In the genomic region with DNA sequence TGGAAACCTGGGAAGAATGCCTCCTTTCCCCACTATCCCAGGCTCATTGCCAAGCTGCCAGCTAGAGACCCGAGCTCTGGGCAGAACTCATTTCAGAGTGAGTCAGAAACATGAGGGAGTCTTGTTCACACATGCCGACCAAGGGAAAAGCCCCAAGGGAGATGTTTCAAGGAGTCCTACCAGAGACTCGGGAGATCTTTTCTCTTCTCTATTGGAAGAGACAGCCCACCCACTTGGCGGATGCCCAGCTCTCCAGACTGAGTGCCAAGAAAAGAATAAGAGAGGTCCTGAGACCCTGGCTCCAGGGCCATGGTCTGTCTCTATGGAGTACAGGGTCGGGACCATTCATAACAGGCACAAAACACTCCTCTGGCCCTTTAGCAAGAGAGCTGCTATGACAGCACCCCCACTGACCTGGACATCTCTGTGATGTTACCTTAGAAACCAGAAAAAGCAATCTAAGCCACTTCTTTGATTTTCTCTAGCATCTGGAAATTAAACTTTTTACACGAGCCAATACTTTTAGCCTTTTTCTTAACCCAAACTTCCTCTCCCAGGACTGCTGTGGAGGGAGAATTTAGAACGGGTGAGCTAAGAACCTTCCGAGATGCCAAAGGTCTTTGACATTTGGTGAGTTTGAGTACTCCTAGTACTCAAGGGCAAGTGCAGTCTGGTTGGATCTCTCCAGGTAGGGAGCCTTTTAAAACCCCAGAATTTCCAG, we compare ENCODE assay signal across 10 cellular contexts. TPM values are rescaled to one million over a fixed set of nuclear protein-coding genes. Genes with fewer than 3 reads are reported as not detected.
A peak's percentile ranks its signal among the peaks of the same experiment; 100 is the strongest.
DNase-seq lines count a peak whose midpoint lies in the region; ATAC-seq and TF ChIP-seq lines count a peak whose summit lies in the region.
"Had no signal": no experiment of that assay in that cellular context is flagged by ENCODE, and none has a peak within 500 bp of the region (broad histone marks: within the 10 kb centered on the region; RNA-seq: fewer than 3 reads in every experiment).

No MANE protein-coding gene starts in this region.

- TF ChIP-seq CTCF in RWPE1 (conservative IDR thresholded peaks at IDR 0.05; ENCODE audit: low read depth) (no peak), foreskin fibroblast (IDR thresholded peaks at IDR 0.05; ENCODE audit: low read depth, low read length) (no peak)
- no peak for TF ChIP-seq CTCF in CD4-positive, alpha-beta T cell (IDR thresholded peaks at IDR 0.05)

- CTCF ChIA-PET in RWPE1 (lab: Yijun Ruan, JAX), result interaction anchor here (0.6 to 0.7 kb wide), 3 partner anchors 19 to 343 kb away, joined by 3 to 5 read pairs (median 4); no protein-coding TSS in a partner anchor
- CTCF ChIA-PET in CD4-positive, alpha-beta T cell (lab: Charles Lee), result no interaction called here

- no peak overlapping the region for H3K4me3 ChIP-seq in foreskin fibroblast (ENCODE audit: low read depth in 1 of 2, low read length in 2 of 2)
- H3K4me3 ChIP-seq in skeletal muscle cell (ENCODE audit: low read depth, low read length), result no peak overlapping the region

- no peak overlapping the region for H3K27ac Mint-ChIP-seq in CD4-positive, alpha-beta T cell
- H3K27ac Mint-ChIP-seq: activated naive CD4-positive, alpha-beta T cell treated with anti-CD3 and anti-CD28 coated beads, Interleukin-2, amount 10 ng/mL, durations not matched to agents 7 days and 5 days; IgD-negative memory B cell had no signal

- H3K9me3 ChIP-seq in CD4-positive, alpha-beta T cell (ENCODE audit: control insufficient read depth, low read length), result no peaks in the 10 kb centered on the region

- DNase-seq in EH (ENCODE audit: low read depth), result peak; percentile 95
- peak; percentile 98 for DNase-seq in RWPE1 (ENCODE audit: low spot score)
- peak; percentile 54 to 85 for DNase-seq in foreskin fibroblast
- DNase-seq in skeletal muscle cell (ENCODE audit: low read depth), result peak; percentile 92
- DNase-seq in NCI-H187 (lab: John Stamatoyannopoulos, UW), result no peak
- no peak for DNase-seq in CD4-positive, alpha-beta T cell
- DNase-seq: activated naive CD4-positive, alpha-beta T cell treated with anti-CD3 and anti-CD28 coated beads, Interleukin-2, amount 10 ng/mL, durations not matched to agents 7 days and 5 days had no signal

- no peak for ATAC-seq in activated CD4-positive, CD25-positive, alpha-beta regulatory T cell treated with anti-CD3 and anti-CD28 coated beads, Interleukin-2, amount 50 U/mL, for 24 hours
- no peak for ATAC-seq in HG02852 (IDR thresholded peaks at IDR 0.05; ENCODE audit: unreplicated experiment)
- ATAC-seq in CD4-positive, alpha-beta T cell (ENCODE audit: poor library complexity), result no peak

- H3K27ac ChIP-seq in RWPE1, result peak overlapping the region; percentile 85
- H3K27ac ChIP-seq in CD4-positive, alpha-beta T cell (ENCODE audit: low read depth, low read length), result no peak overlapping the region

- intact Hi-C loops in CD4-positive, alpha-beta T cell (cut with DNase I, micrococcal nuclease), result no loop called here

- POLR2A ChIA-PET in RWPE1 (lab: Yijun Ruan, JAX; ENCODE audit: low non-redundant PET), result no interaction called here
- POLR2A ChIA-PET in CD4-positive, alpha-beta T cell (lab: Charles Lee), result no interaction called here

- no peaks in the 10 kb centered on the region for H3K36me3 Mint-ChIP-seq in CD4-positive, alpha-beta T cell (ENCODE audit: low read depth)
- H3K36me3 Mint-ChIP-seq: activated naive CD4-positive, alpha-beta T cell treated with anti-CD3 and anti-CD28 coated beads, Interleukin-2, amount 10 ng/mL, durations not matched to agents 7 days and 5 days; IgD-negative memory B cell had no signal

- no peaks in the 10 kb centered on the region for H3K27me3 ChIP-seq in CD4-positive, alpha-beta T cell (ENCODE audit: control insufficient read depth, insufficient read depth, low read length)

- H3K4me1 Mint-ChIP-seq in CD4-positive, alpha-beta T cell (ENCODE audit: low read depth), result no peaks in the 10 kb centered on the region
- H3K4me1 Mint-ChIP-seq: activated naive CD4-positive, alpha-beta T cell treated with anti-CD3 and anti-CD28 coated beads, Interleukin-2, amount 10 ng/mL, durations not matched to agents 7 days and 5 days; IgD-negative memory B cell had no signal

- no peaks in the 10 kb centered on the region for H3K27me3 Mint-ChIP-seq in CD4-positive, alpha-beta T cell

- H3K9me3 Mint-ChIP-seq in CD4-positive, alpha-beta T cell, result no peaks in the 10 kb centered on the region
- H3K9me3 Mint-ChIP-seq: activated naive CD4-positive, alpha-beta T cell treated with anti-CD3 and anti-CD28 coated beads, Interleukin-2, amount 10 ng/mL, durations not matched to agents 7 days and 5 days had no signal

- H3K4me3 Mint-ChIP-seq in CD4-positive, alpha-beta T cell, result no peak overlapping the region
- H3K4me3 Mint-ChIP-seq: activated naive CD4-positive, alpha-beta T cell treated with anti-CD3 and anti-CD28 coated beads, Interleukin-2, amount 10 ng/mL, durations not matched to agents 7 days and 5 days; IgD-negative memory B cell had no signal

RNA-seq across cellular contexts. Expression of a gene that starts 18.5 kb away (rescaled TPM):
- not detected for total RNA-seq in CD4-positive, alpha-beta T cell

Comparison
In these comparisons a context has a peak if more than half of its experiments do, and no peak if none do; other contexts are left out.
1. DNase-seq: peak in EH (single experiment), RWPE1 (single experiment), foreskin fibroblast (2 of 2) and skeletal muscle cell (single experiment); none in NCI-H187 (0 of 2) and CD4-positive, alpha-beta T cell (0 of 10).